17 cellular contexts compared by ENCODE assay signal in genomic region chr7:4906682-4907081, GRCh38. TPM values are rescaled to one million over a fixed set of nuclear protein-coding genes. Genes with fewer than 3 reads are reported as not detected.
A peak's percentile ranks its signal among the peaks of the same experiment; 100 is the strongest.
DNase-seq lines count a peak whose midpoint lies in the region; ATAC-seq, FAIRE-seq and TF ChIP-seq lines count a peak whose summit lies in the region.
"Had no signal": no experiment of that assay in that cellular context is flagged by ENCODE, and none has a peak within 500 bp of the region (broad histone marks: within the 10 kb centered on the region; RNA-seq: fewer than 3 reads in every experiment).

No MANE protein-coding gene starts in this region.

- no peak overlapping the region for H4K91ac ChIP-seq in IMR-90 (ENCODE audit: insufficient read depth, low read depth, low read length)
- no peak overlapping the region for H4K91ac ChIP-seq in neuronal stem cell (ENCODE audit: low read depth, low read length, poor library complexity)

- intact Hi-C loops in IMR-90 (cut with micrococcal nuclease) (no loop called here), K562 (cut with micrococcal nuclease) (no loop called here), gastrocnemius medialis (cut with DNase I; ENCODE audit: low total_unique reads) (no loop called here)

- H4K8ac ChIP-seq in IMR-90 (ENCODE audit: low read depth in 2 of 2, low read length in 2 of 2) (no peak overlapping the region), neuronal stem cell (ENCODE audit: low read depth, low read length) (no peak overlapping the region)

- no peaks in the 10 kb centered on the region for H3K79me1 ChIP-seq in IMR-90 (ENCODE audit: low read depth in 1 of 2, low read length in 2 of 2)
- no peaks in the 10 kb centered on the region for H3K79me1 ChIP-seq in neuronal stem cell (ENCODE audit: low read depth, low read length)

- H3K56ac ChIP-seq in IMR-90 (ENCODE audit: extremely low read depth, insufficient read depth, low read length), result no peak overlapping the region

- WGBS in IMR-90 (ENCODE audit: extremely low coverage in 2 of 2, insufficient read length in 1 of 2), 2 experiments, result no CpG with 5 or more reads among the region's 1 CpG
- 6% methylated on average over 1 of the region's 1 CpG for WGBS in K562 (ENCODE audit: insufficient coverage, low coverage, missing lambda C conversion rate)
- no CpG with 5 or more reads among the region's 1 CpG for WGBS in neuronal stem cell (ENCODE audit: extremely low coverage in 2 of 2, insufficient read length in 2 of 2, insufficient replicate concordance in 1 of 2), 2 donors

- CTCF ChIA-PET in IMR-90 (lab: Yijun Ruan, JAX), result no interaction called here
- CTCF ChIA-PET in K562 (lab: Yijun Ruan, JAX; ENCODE audit: low intra/inter-chr PET ratio), result no interaction called here

- no peak overlapping the region for H3K23ac ChIP-seq in IMR-90 (ENCODE audit: low read depth, low read length)
- H3K23ac ChIP-seq in neuronal stem cell (ENCODE audit: low read depth, low read length, poor library complexity), result no peak overlapping the region

- TF ChIP-seq RAD21 in IMR-90 (IDR thresholded peaks at IDR 0.05; ENCODE audit: low read length) (no peak), K562 (CRISPR knock-in tag; conservative IDR thresholded peaks at IDR 0.05 in 1 of 2, IDR thresholded peaks at IDR 0.05 in 1 of 2) (no peak)

- DNase-seq in GM03348 (ENCODE audit: low spot score) (peak; percentile 2), IMR-90 (no peak), K562 (ENCODE audit: extremely low read depth in 1 of 4, low spot score in 3 of 4) (peak in 2 of 4 experiments; percentile 35), neuronal stem cell (ENCODE audit: low spot score) (no peak), HPDE6-E6E7 (ENCODE audit: extremely low spot score) (no peak), gastrocnemius medialis (no peak)
- DNase-seq: BE2C; CD4-positive, alpha-beta memory T cell; HCEC 1CT had no signal

- H3K18ac ChIP-seq in IMR-90 (ENCODE audit: low read depth, low read length) (no peak overlapping the region), neuronal stem cell (ENCODE audit: low read length) (no peak overlapping the region)

- H2BK20ac ChIP-seq in IMR-90 (ENCODE audit: low read depth, low read length), result no peak overlapping the region

- no peak overlapping the region for H3K9ac ChIP-seq in IMR-90 (ENCODE audit: low read depth, low read length)
- no peak overlapping the region for H3K9ac ChIP-seq in K562 (ENCODE audit: insufficient read depth in 1 of 2, low read depth in 2 of 2, low read length in 2 of 2)
- H3K9ac ChIP-seq in neuronal stem cell (ENCODE audit: low read depth, low read length, poor library complexity), result peak overlapping the region; percentile 16

- H3K9me1 ChIP-seq in IMR-90 (ENCODE audit: insufficient read depth, low read length) (no peaks in the 10 kb centered on the region), K562 (ENCODE audit: control insufficient read depth, insufficient read depth, low read length) (no peaks in the 10 kb centered on the region)

- H3K9me3 ChIP-seq in IMR-90 (ENCODE audit: control insufficient read depth, insufficient read depth, low read length), result no peaks in the 10 kb centered on the region; the same call in 1 of the 2 replicates
- no peaks in the 10 kb centered on the region for H3K9me3 ChIP-seq in K562 (replicated peaks; ENCODE audit: control insufficient read depth, insufficient read depth, low read depth, low read length)
- peaks cover 0 to 2% of the 10 kb centered on the region in 2 donors for H3K9me3 ChIP-seq in neuronal stem cell (replicated peaks in 1 of 2; ENCODE audit: control insufficient read depth in 2 of 2, insufficient read depth in 1 of 2, low read depth in 1 of 2, low read length in 2 of 2)
- H3K9me3 ChIP-seq in gastrocnemius medialis, result no peaks in the 10 kb centered on the region
- H3K9me3 ChIP-seq: A549, BE2C had no signal

- dilution Hi-C loops in IMR-90 (cut with HindIII; ENCODE audit: low sequenced_read_pairs, unreplicated experiment), result no loop called here

- H2BK15ac ChIP-seq in IMR-90 (ENCODE audit: low read depth, low read length) (no peak overlapping the region), neuronal stem cell (ENCODE audit: low read length) (no peak overlapping the region)

- ATAC-seq in IMR-90 (ENCODE audit: low read depth) (no peak), K562 (peak; percentile 54), GM21737 (IDR thresholded peaks at IDR 0.05; ENCODE audit: unreplicated experiment) (no peak), gastrocnemius medialis (no peak)

- no peaks in the 10 kb centered on the region for H3K36me3 ChIP-seq in IMR-90 (ENCODE audit: control insufficient read depth, insufficient read depth, low read length)
- H3K36me3 ChIP-seq in K562 (ENCODE audit: control insufficient read depth, insufficient read depth, low read length), result no peaks in the 10 kb centered on the region
- H3K36me3 ChIP-seq in neuronal stem cell (replicated peaks in 1 of 2; ENCODE audit: control insufficient read depth in 2 of 2, insufficient read depth in 2 of 2, low read length in 2 of 2), result no peaks in the 10 kb centered on the region
- no peaks in the 10 kb centered on the region for H3K36me3 ChIP-seq in gastrocnemius medialis
- H3K36me3 ChIP-seq: BE2C had no signal

- peak overlapping the region; percentile 9 for H2AK9ac ChIP-seq in IMR-90 (replicated peaks; ENCODE audit: low read depth, low read length, poor library complexity)

- no TSS peak for BruUV-seq in IMR-90 (replicated peaks; lab: Mats Ljungman, UMichigan)
- BruUV-seq in K562 (replicated peaks; lab: Mats Ljungman, UMichigan), result no TSS peak

- no peaks in the 10 kb centered on the region for H4K20me1 ChIP-seq in IMR-90 (ENCODE audit: insufficient read depth, low read length)
- no peaks in the 10 kb centered on the region for H4K20me1 ChIP-seq in K562 (replicated peaks; ENCODE audit: control insufficient read depth, insufficient read depth, low read length)

- no peak overlapping the region for H4K5ac ChIP-seq in IMR-90 (ENCODE audit: low read depth, low read length)

- peak; percentile 40 for FAIRE-seq in K562 (lab: Jason Lieb, UNC)
- FAIRE-seq: A549, G401.6, GM12892 had no signal

- POLR2A ChIA-PET in IMR-90 (lab: Charles Lee; ENCODE audit: unreplicated experiment) (no interaction called here), K562 (lab: Yijun Ruan, JAX) (no interaction called here)

- no peak for TF ChIP-seq POLR2A in IMR-90 (IDR thresholded peaks at IDR 0.05; ENCODE audit: low read depth, low read length)
- no peak for TF ChIP-seq POLR2A in K562 (conservative IDR thresholded peaks at IDR 0.05)
- TF ChIP-seq POLR2A in gastrocnemius medialis (IDR thresholded peaks at IDR 0.05), result no peak

- TF ChIP-seq CTCF in IMR-90 (conservative IDR thresholded peaks at IDR 0.05; ENCODE audit: low read depth, low read length) (no peak), K562 (IDR thresholded peaks at IDR 0.05 in 2 of 3, conservative IDR thresholded peaks at IDR 0.05 in 1 of 3; ENCODE audit: insufficient read depth in 2 of 3, low read depth in 1 of 3, low read length in 3 of 3) (no peak), gastrocnemius medialis (IDR thresholded peaks at IDR 0.05 in 4 of 5, conservative IDR thresholded peaks at IDR 0.05 in 1 of 5) (no peak)

- TF ChIP-seq EP300 in K562 (IDR thresholded peaks at IDR 0.05; ENCODE audit: low read length), result no peak

- H3K27me3 ChIP-seq in IMR-90 (ENCODE audit: control insufficient read depth, insufficient read depth, low read length) (no peaks in the 10 kb centered on the region; the same call in 1 of the 2 replicates), K562 (ENCODE audit: control insufficient read depth in 2 of 2, insufficient read depth in 2 of 2, low read length in 2 of 2) (peaks cover 10 to 55% of the 10 kb centered on the region in 2 experiments; a peak in 3 of 5 replicates), neuronal stem cell (ENCODE audit: control insufficient read depth in 3 of 3, insufficient read depth in 3 of 3, low read depth in 1 of 3, low read length in 3 of 3) (peaks cover 0 to 6% (median 0%) of the 10 kb centered on the region in 3 experiments), gastrocnemius medialis (no peaks in the 10 kb centered on the region)

- no peak overlapping the region for H2AFZ ChIP-seq in IMR-90 (replicated peaks; ENCODE audit: low read length, poor library complexity)
- no peak overlapping the region for H2AFZ ChIP-seq in K562 (ENCODE audit: low read depth, low read length)
- no peak overlapping the region for H2AFZ ChIP-seq in neuronal stem cell (ENCODE audit: low read length)

- H3K4me2 ChIP-seq in IMR-90 (ENCODE audit: low read depth, low read length), result no peak overlapping the region
- H3K4me2 ChIP-seq in K562 (ENCODE audit: insufficient read depth, low read length), result no peak overlapping the region
- H3K4me2 ChIP-seq in neuronal stem cell (ENCODE audit: insufficient read depth, low read length, poor library complexity, severe bottlenecking), result no peak overlapping the region
- H3K4me2 ChIP-seq: A549 had no signal

- H2AK5ac ChIP-seq in IMR-90 (ENCODE audit: low read depth, low read length) (no peak overlapping the region), neuronal stem cell (ENCODE audit: low read depth, low read length) (no peak overlapping the region)

- no peak overlapping the region for H3K27ac ChIP-seq in IMR-90 (ENCODE audit: insufficient read depth, low read length)
- no peak overlapping the region for H3K27ac ChIP-seq in K562 (ENCODE audit: extremely low read depth, low read depth, low read length)
- H3K27ac ChIP-seq in neuronal stem cell (replicated peaks; ENCODE audit: low read length), result no peak overlapping the region
- no peak overlapping the region for H3K27ac ChIP-seq in gastrocnemius medialis
- H3K27ac ChIP-seq: A549, C4-2B had no signal

- H3K79me2 ChIP-seq in K562 (ENCODE audit: control insufficient read depth, insufficient read depth, low read length), result no peaks in the 10 kb centered on the region

- H3K4me1 ChIP-seq in IMR-90 (ENCODE audit: control insufficient read depth, insufficient read depth, low read length) (no peaks in the 10 kb centered on the region), K562 (replicated peaks in 1 of 2; ENCODE audit: control insufficient read depth in 2 of 2, insufficient read depth in 2 of 2, low read length in 2 of 2) (peaks cover 0 to 2% of the 10 kb centered on the region in 2 experiments; a peak in 2 of 5 replicates), neuronal stem cell (ENCODE audit: control insufficient read depth in 2 of 2, insufficient read depth in 1 of 2, low read depth in 1 of 2, low read length in 2 of 2) (no peaks in the 10 kb centered on the region), gastrocnemius medialis (no peaks in the 10 kb centered on the region)
- H3K4me1 ChIP-seq: A549, BE2C had no signal

- H2BK120ac ChIP-seq in IMR-90 (ENCODE audit: low read depth, low read length) (no peak overlapping the region), neuronal stem cell (ENCODE audit: low read depth, low read length) (no peak overlapping the region)

- no peak overlapping the region for H3K4me3 ChIP-seq in IMR-90 (ENCODE audit: insufficient read depth, low read depth, low read length)
- no peak overlapping the region for H3K4me3 ChIP-seq in K562
- no peak overlapping the region for H3K4me3 ChIP-seq in neuronal stem cell (ENCODE audit: low read length in 2 of 2)
- no peak overlapping the region for H3K4me3 ChIP-seq in gastrocnemius medialis
- H3K4me3 ChIP-seq: A549 had no signal

- H3K14ac ChIP-seq in IMR-90 (replicated peaks; ENCODE audit: low read depth, low read length), result no peak overlapping the region
- peak overlapping the region; percentile 44 for H3K14ac ChIP-seq in neuronal stem cell (ENCODE audit: low read length)

- H3K4ac ChIP-seq in IMR-90 (ENCODE audit: low read depth, low read length), result no peak overlapping the region
- peak overlapping the region; percentile 25 for H3K4ac ChIP-seq in neuronal stem cell (ENCODE audit: low read length)

- H2BK5ac ChIP-seq in IMR-90 (ENCODE audit: low read depth, low read length, poor library complexity, severe bottlenecking), result no peak overlapping the region
- peak overlapping the region; percentile 57 for H2BK5ac ChIP-seq in neuronal stem cell (ENCODE audit: low read length)

- H2BK12ac ChIP-seq in neuronal stem cell (ENCODE audit: low read length), result no peak overlapping the region

- in situ Hi-C loops in IMR-90 (cut with MboI; ENCODE audit: low sequenced_read_pairs), result no loop called here
- in situ Hi-C loops in K562 (cut with MboI), result no loop called here
- in situ Hi-C loops in gastrocnemius medialis (cut with MboI; ENCODE audit: low sequenced_read_pairs in 4 of 4), result no loop called here

RNA-seq across cellular contexts. Expression of gene RADIL, which starts 23.2 kb away (rescaled TPM):
- 0.18 TPM in 1 of 2 replicates, not detected in the other for total RNA-seq in IMR-90 (2012; rRNA removed)
- 0.36 and 0.48 TPM in 2 replicates for polyA plus RNA-seq in IMR-90 (2012; rRNA removed)
- 0.23 and 0.42 TPM in 2 replicates for polyA plus RNA-seq in IMR-90 (2012; cell fraction: cytosol; rRNA removed)
- 0.49 and 0.70 TPM in 2 replicates for polyA plus RNA-seq in IMR-90 (2012; cell fraction: nucleus; rRNA removed; ENCODE audit: low replicate concordance)
- 6.8 and 17.5 TPM in 2 replicates for total RNA-seq in K562 (2011; cell fraction: chromatin; rRNA removed; ENCODE audit: low replicate concordance)
- total RNA-seq in K562 (2011; cell fraction: nucleolus; rRNA removed), result 12.3 and 13.3 TPM in 2 replicates
- total RNA-seq in K562 (2011; cell fraction: nucleoplasm; rRNA removed), result 6.7 and 8.8 TPM in 2 replicates
- total RNA-seq in K562 (2014; rRNA removed), result 4.6 and 4.8 TPM in 2 replicates
- total RNA-seq in K562 (2014; rRNA removed; fragmentation: Illumina TruSeq; extraction: Trizol), result 0.25 and 0.48 TPM in 2 replicates
- 0.91 and 1.4 TPM in 2 replicates for total RNA-seq in K562 (2015; rRNA removed; fragmentation: Illumina TruSeq; extraction: Trizol)
- total RNA-seq in K562 (2021), result 8.1 and 8.6 TPM in 2 replicates
- 2.4 and 2.7 TPM in 2 replicates for polyA plus RNA-seq in K562 (2011; rRNA removed)
- 3.6 and 9.7 TPM in 2 replicates for polyA plus RNA-seq in K562 (2011; cell fraction: cytosol; rRNA removed)
- 4.8 and 9.7 TPM in 2 replicates for polyA plus RNA-seq in K562 (2011; cell fraction: nucleus; rRNA removed)
- polyA plus RNA-seq in K562 (2012), result 2.4 and 5.2 TPM in 2 replicates
- polyA plus RNA-seq in K562 (2014; fragmentation: Illumina TruSeq; extraction: Trizol), result 1.4 and 2.2 TPM in 2 replicates
- under 1 TPM in 1 of 2 experiments, not detected in 1; 0.06 TPM for polyA plus RNA-seq in K562 (2014; fragmentation: Nextera tagmentation; extraction: Ambion mirVana)
- 4.2 and 5.4 TPM in 2 replicates for polyA plus RNA-seq in K562 (2014; rRNA removed)
- polyA minus RNA-seq in K562 (2011; rRNA and poly(A)+ RNA removed), result 1.0 and 3.2 TPM in 2 replicates
- polyA minus RNA-seq in K562 (2011; cell fraction: cytosol; rRNA and poly(A)+ RNA removed), result 2.8 and 4.6 TPM in 2 replicates
- 3.5 and 5.3 TPM in 2 replicates for polyA minus RNA-seq in K562 (2011; cell fraction: nucleus; rRNA and poly(A)+ RNA removed)
- polyA plus RNA-seq in neuronal stem cell (2013, experiment 1 of 2), result 6.1 TPM
- 6.0 TPM for polyA plus RNA-seq in neuronal stem cell (2013, experiment 2 of 2)
- 10 to 100 TPM in 1 of 4 donors, 1 to 10 TPM in 3; 2.1 to 12.1 (median 5.0) TPM for total RNA-seq in gastrocnemius medialis
- total RNA-seq: CD4-positive, alpha-beta memory T cell; HT-29 had no signal
- polyA plus RNA-seq: CD4-positive, alpha-beta memory T cell had no signal

RNA-seq across cellular contexts. Expression of gene PAPOLB, which starts 44.9 kb away (rescaled TPM):
- total RNA-seq in IMR-90 (2012; rRNA removed), result under 0.01 TPM in 2 replicates
- polyA plus RNA-seq in IMR-90 (2012; rRNA removed), result not detected in 2 replicates
- not detected in 2 replicates for polyA plus RNA-seq in IMR-90 (2012; cell fraction: cytosol; rRNA removed)
- not detected in 2 replicates for polyA plus RNA-seq in IMR-90 (2012; cell fraction: nucleus; rRNA removed; ENCODE audit: low replicate concordance)
- total RNA-seq in K562 (2011; cell fraction: chromatin; rRNA removed; ENCODE audit: low replicate concordance), result 2.8 and 9.8 TPM in 2 replicates
- 1.0 and 1.3 TPM in 2 replicates for total RNA-seq in K562 (2011; cell fraction: nucleolus; rRNA removed)
- total RNA-seq in K562 (2011; cell fraction: nucleoplasm; rRNA removed), result 2.3 and 2.8 TPM in 2 replicates
- total RNA-seq in K562 (2014; rRNA removed), result 0.12 TPM in 1 of 2 replicates, not detected in the other
- total RNA-seq in K562 (2014; rRNA removed; fragmentation: Illumina TruSeq; extraction: Trizol), result 0.26 and 0.33 TPM in 2 replicates
- total RNA-seq in K562 (2015; rRNA removed; fragmentation: Illumina TruSeq; extraction: Trizol), result 0.23 and 0.29 TPM in 2 replicates
- 0.16 and 0.25 TPM in 2 replicates for total RNA-seq in K562 (2021)
- 0.01 and 0.04 TPM in 2 replicates for polyA plus RNA-seq in K562 (2011; rRNA removed)
- not detected in 2 replicates for polyA plus RNA-seq in K562 (2011; cell fraction: cytosol; rRNA removed)
- polyA plus RNA-seq in K562 (2011; cell fraction: nucleus; rRNA removed), result 0.16 and 0.20 TPM in 2 replicates
- 0.03 TPM in 1 of 2 replicates, not detected in the other for polyA plus RNA-seq in K562 (2012)
- polyA plus RNA-seq in K562 (2014; fragmentation: Illumina TruSeq; extraction: Trizol), result not detected in 2 replicates
- not detected for polyA plus RNA-seq in K562 (2014; fragmentation: Nextera tagmentation; extraction: Ambion mirVana)
- polyA plus RNA-seq in K562 (2014; rRNA removed), result 0.05 TPM in 1 of 2 replicates, not detected in the other
- 0.81 and 0.99 TPM in 2 replicates for polyA minus RNA-seq in K562 (2011; rRNA and poly(A)+ RNA removed)
- polyA minus RNA-seq in K562 (2011; cell fraction: cytosol; rRNA and poly(A)+ RNA removed), result not detected in 2 replicates
- 0.94 and 1.6 TPM in 2 replicates for polyA minus RNA-seq in K562 (2011; cell fraction: nucleus; rRNA and poly(A)+ RNA removed)
- polyA plus RNA-seq in neuronal stem cell (2013, experiment 1 of 2), result not detected
- polyA plus RNA-seq in neuronal stem cell (2013, experiment 2 of 2), result 0.01 TPM
- total RNA-seq in gastrocnemius medialis, result under 1 TPM in 1 of 4 donors, not detected in 3; 0.10 TPM
- total RNA-seq: CD4-positive, alpha-beta memory T cell; HT-29 had no signal
- polyA plus RNA-seq: A549; AG04450; CD4-positive, alpha-beta memory T cell had no signal

RNA-seq across cellular contexts. Expression of gene MMD2, which starts 52.3 kb away (rescaled TPM):
- total RNA-seq in IMR-90 (2012; rRNA removed) (not detected in 2 replicates), K562 (2014; rRNA removed) (0.20 TPM in 1 of 2 replicates, not detected in the other), K562 (2014; rRNA removed; fragmentation: Illumina TruSeq; extraction: Trizol) (not detected in 2 replicates), K562 (2015; rRNA removed; fragmentation: Illumina TruSeq; extraction: Trizol) (not detected in 2 replicates), K562 (2021) (not detected in 2 replicates), gastrocnemius medialis (not detected)
- polyA plus RNA-seq in IMR-90 (2012; rRNA removed) (not detected in 2 replicates), K562 (2011; rRNA removed) (not detected in 2 replicates), K562 (2014; fragmentation: Illumina TruSeq; extraction: Trizol) (not detected in 2 replicates), K562 (2014; fragmentation: Nextera tagmentation; extraction: Ambion mirVana) (not detected), K562 (2014; rRNA removed) (not detected in 2 replicates)
- not detected in 2 replicates for polyA plus RNA-seq in IMR-90 (2012; cell fraction: cytosol; rRNA removed)
- not detected in 2 replicates for polyA plus RNA-seq in IMR-90 (2012; cell fraction: nucleus; rRNA removed; ENCODE audit: low replicate concordance)
- not detected in 2 replicates for total RNA-seq in K562 (2011; cell fraction: chromatin; rRNA removed; ENCODE audit: low replicate concordance)
- total RNA-seq in K562 (2011; cell fraction: nucleolus; rRNA removed), result not detected in 2 replicates
- not detected in 2 replicates for total RNA-seq in K562 (2011; cell fraction: nucleoplasm; rRNA removed)
- not detected in 2 replicates for polyA plus RNA-seq in K562 (2011; cell fraction: cytosol; rRNA removed)
- polyA plus RNA-seq in K562 (2011; cell fraction: nucleus; rRNA removed), result not detected in 2 replicates
- not detected in 2 replicates for polyA plus RNA-seq in K562 (2012)
- polyA minus RNA-seq in K562 (2011; rRNA and poly(A)+ RNA removed), result not detected in 2 replicates
- not detected in 2 replicates for polyA minus RNA-seq in K562 (2011; cell fraction: cytosol; rRNA and poly(A)+ RNA removed)
- polyA minus RNA-seq in K562 (2011; cell fraction: nucleus; rRNA and poly(A)+ RNA removed), result not detected in 2 replicates
- 0.13 TPM for polyA plus RNA-seq in neuronal stem cell (2013, experiment 1 of 2)
- polyA plus RNA-seq in neuronal stem cell (2013, experiment 2 of 2), result 0.17 TPM
- total RNA-seq: CD4-positive, alpha-beta memory T cell; H4; HT-29 had no signal
- polyA plus RNA-seq: A549; AG04450; CD4-positive, alpha-beta memory T cell had no signal
